Comparison of ENCODE assay signal across 23 cellular contexts in genomic region chr17:7732981-7733557, GRCh38. TPM values are rescaled to one million over a fixed set of nuclear protein-coding genes. Genes with fewer than 3 reads are reported as not detected.
"Had no signal": no experiment of that assay in that cellular context is flagged by ENCODE, and none has a peak within 500 bp of the region (broad histone marks: within the 10 kb centered on the region; RNA-seq: fewer than 3 reads in every experiment).

No MANE protein-coding gene starts in this region.

- H3K9ac ChIP-seq: KMS-11 had no signal

- DNase-seq: Kasumi-1, MM.1S, NCI-H1048, NCI-H1105, NCI-H1417, NCI-H1436 treated with DMSO at 0.1 percent for 48 hours, NCI-H1694, NCI-H1930, NCI-H2081, NCI-H2107, NCI-H2227 treated with DMSO at 0.1 percent for 48 hours, NCI-H524, NCI-H526 treated with DMSO at 0.1 percent for 48 hours, NCI-H748 treated with DMSO at 0.1 percent for 48 hours, SHP77 had no signal

- FAIRE-seq: HTR-8/SVneo, K562 had no signal

- H3K4me3 Mint-ChIP-seq: IgD-negative memory B cell had no signal

- H3K4me2 ChIP-seq: KMS-11 had no signal

- H3K9me3 Mint-ChIP-seq: IgD-negative memory B cell had no signal

- H3K27ac ChIP-seq: HL-60, KMS-11, RWPE1 had no signal

- H3K27ac Mint-ChIP-seq: IgD-negative memory B cell had no signal

- ATAC-seq: K562, SK-N-SH treated with all-trans-retinoic acid at 6 μM for 48 hours had no signal

- H3K4me3 ChIP-seq: K562 had no signal

- H3K36me3 Mint-ChIP-seq: IgD-negative memory B cell had no signal

RNA-seq across cellular contexts. Expression of gene DNAH2, which starts 15.5 kb away (rescaled TPM):
- total RNA-seq: K562, NCI-H460 had no signal
- polyA plus RNA-seq: IgD-negative memory B cell had no signal

RNA-seq across cellular contexts. Expression of gene EFNB3, which starts 28.1 kb away (rescaled TPM):
- total RNA-seq: K562 had no signal
- polyA plus RNA-seq: IgD-negative memory B cell, K562 had no signal
